In the genomic region with DNA sequence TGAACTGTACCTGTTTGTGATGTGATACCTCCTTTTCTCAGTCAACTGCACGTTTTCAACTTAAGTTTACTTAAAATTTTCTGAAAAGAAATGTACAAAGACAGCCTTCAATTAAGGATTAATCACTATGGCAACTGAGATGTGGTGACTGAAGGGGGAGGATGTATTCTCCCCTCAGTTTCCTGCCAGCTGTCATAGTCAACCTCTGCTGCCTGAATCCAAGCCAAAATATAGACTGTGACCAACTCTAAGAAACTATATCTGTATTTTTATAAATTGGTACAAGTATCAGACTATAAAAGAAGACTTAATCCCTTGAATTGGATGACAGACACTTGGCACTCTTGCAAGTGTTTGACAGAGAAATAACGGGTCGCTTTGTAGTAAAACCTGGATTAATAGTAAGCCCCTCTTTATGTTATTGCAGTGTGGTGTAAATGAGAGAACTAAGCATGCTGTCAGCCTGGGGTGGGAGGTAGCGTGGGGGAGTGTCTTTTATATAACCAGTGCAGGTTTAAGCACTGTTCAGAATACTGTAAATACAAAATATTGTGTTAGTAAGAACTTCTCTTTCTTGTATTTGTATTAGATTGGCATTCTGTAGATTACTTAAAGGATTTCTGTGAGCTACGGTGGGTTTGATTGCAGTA, we compare ENCODE assay signal across 1 cellular context.
TF ChIP-seq lines count a peak whose summit lies in the region.

No MANE protein-coding gene starts in this region.

TF ChIP-seq in IMR-90, 13 proteins besides CTCF, POLR2A, EP300 and RAD21 (continued from another document):
- TF ChIP-seq, protein P1, sequence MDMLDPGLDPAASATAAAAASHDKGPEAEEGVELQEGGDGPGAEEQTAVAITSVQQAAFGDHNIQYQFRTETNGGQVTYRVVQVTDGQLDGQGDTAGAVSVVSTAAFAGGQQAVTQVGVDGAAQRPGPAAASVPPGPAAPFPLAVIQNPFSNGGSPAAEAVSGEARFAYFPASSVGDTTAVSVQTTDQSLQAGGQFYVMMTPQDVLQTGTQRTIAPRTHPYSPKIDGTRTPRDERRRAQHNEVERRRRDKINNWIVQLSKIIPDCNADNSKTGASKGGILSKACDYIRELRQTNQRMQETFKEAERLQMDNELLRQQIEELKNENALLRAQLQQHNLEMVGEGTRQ (IDR thresholded peaks at IDR 0.05; ENCODE audit: low read depth, low read length) = no peak
- TF ChIP-seq RFX5 (IDR thresholded peaks at IDR 0.05; ENCODE audit: low read depth, low read length) (no peak), CEBPB (IDR thresholded peaks at IDR 0.05; ENCODE audit: low read depth, low read length) (no peak), NFE2L2 (IDR thresholded peaks at IDR 0.05; ENCODE audit: low read depth, low read length) (no peak), MAZ (IDR thresholded peaks at IDR 0.05; ENCODE audit: borderline replicate concordance, low read depth, low read length) (no peak)
- TF ChIP-seq, protein P2, sequence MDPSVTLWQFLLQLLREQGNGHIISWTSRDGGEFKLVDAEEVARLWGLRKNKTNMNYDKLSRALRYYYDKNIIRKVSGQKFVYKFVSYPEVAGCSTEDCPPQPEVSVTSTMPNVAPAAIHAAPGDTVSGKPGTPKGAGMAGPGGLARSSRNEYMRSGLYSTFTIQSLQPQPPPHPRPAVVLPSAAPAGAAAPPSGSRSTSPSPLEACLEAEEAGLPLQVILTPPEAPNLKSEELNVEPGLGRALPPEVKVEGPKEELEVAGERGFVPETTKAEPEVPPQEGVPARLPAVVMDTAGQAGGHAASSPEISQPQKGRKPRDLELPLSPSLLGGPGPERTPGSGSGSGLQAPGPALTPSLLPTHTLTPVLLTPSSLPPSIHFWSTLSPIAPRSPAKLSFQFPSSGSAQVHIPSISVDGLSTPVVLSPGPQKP (IDR thresholded peaks at IDR 0.05; ENCODE audit: borderline replicate concordance, low read depth, low read length) = no peak
